In the genomic region with DNA sequence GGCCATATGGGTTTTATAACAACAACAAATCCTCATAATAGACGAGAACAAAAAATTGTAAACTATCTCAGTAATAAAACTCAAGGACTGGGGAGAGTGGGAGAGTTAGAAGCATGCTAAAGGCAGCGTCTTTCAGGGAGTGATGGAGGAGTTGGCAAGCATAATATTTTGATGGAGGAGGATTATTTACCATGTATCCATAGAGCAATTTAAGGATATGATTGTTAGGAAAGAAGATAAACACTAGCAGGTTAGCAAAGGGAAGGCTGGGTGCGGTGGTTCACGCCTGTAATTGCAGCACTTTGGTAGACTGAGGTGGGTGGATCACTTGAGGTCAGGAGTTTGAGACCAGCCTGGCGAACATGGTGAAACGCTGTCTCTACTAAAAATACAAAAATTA, we compare ENCODE assay signal across 9 cellular contexts. TPM values are rescaled to one million over a fixed set of nuclear protein-coding genes. Genes with fewer than 3 reads are reported as not detected.
"Had no signal": no experiment of that assay in that cellular context is flagged by ENCODE, and none has a peak within 500 bp of the region (broad histone marks: within the 10 kb centered on the region; RNA-seq: fewer than 3 reads in every experiment).

No MANE protein-coding gene starts in this region.

- H3K27me3 Mint-ChIP-seq: IgD-negative memory B cell had no signal

- H3K36me3 Mint-ChIP-seq: IgD-negative memory B cell had no signal

- H3K4me3 Mint-ChIP-seq: GM23338, H9, HFFc6, IgD-negative memory B cell had no signal

- H3K4me1 Mint-ChIP-seq: GM23338, H9 had no signal

- H3K27ac ChIP-seq: HL-60 had no signal

- H3K27ac Mint-ChIP-seq: GM23338, H9, HFFc6 had no signal

- H3K4me3 ChIP-seq: GM23338 had no signal

- ATAC-seq: GM23338, HepG2 had no signal

- H3K9me3 Mint-ChIP-seq: GM23338, H9, HFFc6, IgD-negative memory B cell had no signal

- DNase-seq: H9, HCEC 1CT, HFFc6, KBM-7 had no signal

RNA-seq across cellular contexts. Expression of gene CTF1, which starts 30.4 kb away (rescaled TPM):
- total RNA-seq: HT1080 had no signal
